17 cellular contexts compared by ENCODE assay signal in the genomic region with DNA sequence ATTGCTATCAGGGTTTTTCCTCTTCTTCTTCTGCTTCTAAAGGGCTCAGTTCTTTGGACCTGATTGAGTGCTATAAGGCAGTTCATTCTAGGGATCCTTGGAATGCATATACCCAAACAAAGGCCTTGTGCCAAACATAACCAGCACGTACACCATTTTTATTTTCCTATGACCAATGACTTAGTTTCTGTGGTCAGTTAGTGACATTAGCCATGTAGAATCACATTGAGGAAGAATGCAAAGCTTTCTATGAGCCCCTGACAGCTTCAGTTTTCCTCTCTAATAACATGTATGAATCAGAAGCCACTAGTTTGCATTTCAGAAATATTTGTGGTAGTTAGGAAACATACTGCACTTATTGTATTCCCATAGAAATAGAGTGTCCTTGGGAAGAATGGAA.
DNase-seq lines count a peak whose midpoint lies in the region; TF ChIP-seq lines count a peak whose summit lies in the region.
"Had no signal": no experiment of that assay in that cellular context is flagged by ENCODE, and none has a peak within 500 bp of the region (broad histone marks: within the 10 kb centered on the region; RNA-seq: fewer than 3 reads in every experiment).

No MANE protein-coding gene starts in this region.

- peaks cover 12% of the 10 kb centered on the region for H3F3A ChIP-seq in SK-N-SH (replicated peaks; ENCODE audit: insufficient read depth)

- H3K36me3 ChIP-seq in SK-N-SH (replicated peaks in 1 of 2; ENCODE audit: control insufficient read depth in 1 of 2, insufficient read depth in 2 of 2, low read length in 1 of 2), result no peaks in the 10 kb centered on the region
- no peaks in the 10 kb centered on the region for H3K36me3 ChIP-seq in mesendoderm (ENCODE audit: control insufficient read depth, insufficient read depth, low read length)

- no peak for TF ChIP-seq CTCF in SK-N-SH (IDR thresholded peaks at IDR 0.05)

- no peak overlapping the region for H3K9ac ChIP-seq in SK-N-SH
- no peak overlapping the region for H3K9ac ChIP-seq in mesendoderm (ENCODE audit: low read length)

- no peak overlapping the region for H3K4me3 ChIP-seq in SK-N-SH (ENCODE audit: low read depth in 2 of 2, low read length in 1 of 2)
- no peak overlapping the region for H3K4me3 ChIP-seq in mesendoderm (ENCODE audit: low read length)

- H2BK120ac ChIP-seq in mesendoderm (ENCODE audit: low read depth, low read length), result no peak overlapping the region

- no peak overlapping the region for H3K18ac ChIP-seq in mesendoderm (ENCODE audit: low read length)

- no peaks in the 10 kb centered on the region for H3K9me2 ChIP-seq in SK-N-SH

- H3K27me3 ChIP-seq in SK-N-SH (ENCODE audit: insufficient read depth), result peaks cover 4% of the 10 kb centered on the region; the same call in 1 of the 2 replicates
- no peaks in the 10 kb centered on the region for H3K27me3 ChIP-seq in mesendoderm (ENCODE audit: insufficient read depth, low read length, poor library complexity)

- peak overlapping the region in 1 of 2 experiments; percentile 46; a peak in 2 of 4 replicates for H3K27ac ChIP-seq in SK-N-SH (ENCODE audit: low read depth in 2 of 2, low read length in 1 of 2)
- H3K27ac ChIP-seq in mesendoderm (ENCODE audit: low read depth, low read length), result no peak overlapping the region

- H2BK5ac ChIP-seq in mesendoderm (ENCODE audit: low read length), result no peak overlapping the region

- no peaks in the 10 kb centered on the region for H3K9me3 ChIP-seq in SK-N-SH

- no peak overlapping the region for H3K23ac ChIP-seq in mesendoderm (ENCODE audit: low read length)

- no peak overlapping the region for H4K5ac ChIP-seq in mesendoderm (ENCODE audit: low read length)

- peak in 1 of 2 experiments; percentile 72; a peak in 1 of 4 replicates for TF ChIP-seq EP300 in SK-N-SH (IDR thresholded peaks at IDR 0.05; ENCODE audit: borderline replicate concordance in 1 of 2, low read depth in 1 of 2, low read length in 1 of 2)

- CTCF ChIA-PET in SK-N-SH (lab: Yijun Ruan, JAX), result interaction anchor here (2.3 kb wide), 1 partner anchor 69 kb away, joined by 7 read pairs; no protein-coding TSS in a partner anchor

- H3K79me2 ChIP-seq in SK-N-SH (ENCODE audit: insufficient read depth) (no peaks in the 10 kb centered on the region), mesendoderm (ENCODE audit: control insufficient read depth, insufficient read depth, low read length) (no peaks in the 10 kb centered on the region)

- no peaks in the 10 kb centered on the region for H4K20me1 ChIP-seq in SK-N-SH (ENCODE audit: insufficient read depth)

- TF ChIP-seq RAD21 in SK-N-SH (IDR thresholded peaks at IDR 0.05; ENCODE audit: low read length), result no peak

- WGBS in SK-N-SH (ENCODE audit: low lambda C conversion rate), result 17% methylated on average over 1 of the region's 1 CpG
- no CpG with 5 or more reads among the region's 1 CpG for WGBS in mesendoderm (ENCODE audit: extremely low coverage, insufficient coverage, low lambda C conversion rate)

- POLR2A ChIA-PET in SK-N-SH (lab: Yijun Ruan, JAX), result no interaction called here

- H2BK15ac ChIP-seq in mesendoderm (replicated peaks; ENCODE audit: low read depth), result no peak overlapping the region

- H3K4ac ChIP-seq in mesendoderm (ENCODE audit: low read depth, low read length), result no peak overlapping the region

- no peak overlapping the region for H2AK5ac ChIP-seq in mesendoderm (ENCODE audit: low read length)

- no peak overlapping the region for H2AFZ ChIP-seq in SK-N-SH (ENCODE audit: low read depth)

- DNase-seq in GM03348 (ENCODE audit: low spot score) (peak; percentile 64), SK-N-SH (no peak), fibroblast of peridontal ligament (ENCODE audit: extremely low read depth) (peak; percentile 89), smooth muscle cell of the brain vasculature (ENCODE audit: low read depth, low spot score) (peak; percentile 6), NCI-H1436 (lab: John Stamatoyannopoulos, UW) (no peak), mesendoderm (no peak)
- DNase-seq in stimulated activated CD4-positive, alpha-beta T cell treated with anti-CD3 and anti-CD28 coated beads, Interleukin-1b, Interleukin-23, amount 100 ng/mL, for 48 hours, result no peak
- DNase-seq: activated naive CD8-positive, alpha-beta T cell treated with anti-CD3 and anti-CD28 coated beads, Interleukin-2, amount 50 U/mL, for 24 hours; CD8-positive, alpha-beta memory T cell; GF-D8; H7; head of caudate nucleus; left colon; MM.1S; right cardiac atrium; stimulated activated naive CD8-positive, alpha-beta T cell treated with anti-CD3 and anti-CD28 coated beads, Interleukin-15, Interleukin-2, amounts not matched to agents 100 U/mL and 50 U/mL, for 24 hours; SW 1271 had no signal

- H3K4me1 ChIP-seq in SK-N-SH (ENCODE audit: control insufficient read depth in 1 of 2, insufficient read depth in 2 of 2, low read depth in 1 of 2, low read length in 1 of 2), result 0 out of 4 replicates have a peak, but pooled peaks cover 0 to 4% of the 10 kb centered on the region in 2 experiments
- H3K4me1 ChIP-seq in mesendoderm (ENCODE audit: control insufficient read depth, low read depth, low read length), result no peaks in the 10 kb centered on the region

- H3K56ac ChIP-seq in mesendoderm (ENCODE audit: low read length), result no peak overlapping the region

- H4K8ac ChIP-seq in mesendoderm (ENCODE audit: low read depth, low read length), result no peak overlapping the region

- H3K79me1 ChIP-seq in mesendoderm (ENCODE audit: low read length), result no peaks in the 10 kb centered on the region

- H3K4me2 ChIP-seq in SK-N-SH (peak overlapping the region; percentile 30; the same call in 1 of the 2 replicates), mesendoderm (ENCODE audit: low read length) (no peak overlapping the region)

TF ChIP-seq in SK-N-SH, 30 proteins besides CTCF, POLR2A, EP300 and RAD21:
- TF ChIP-seq RXRA (IDR thresholded peaks at IDR 0.05; ENCODE audit: borderline replicate concordance, low read depth), result peak; percentile 48; the same call in 1 of the 2 replicates
- TF ChIP-seq EZH2phosphoT487 (IDR thresholded peaks at IDR 0.05; ENCODE audit: borderline replicate concordance, low read depth), result no peak
- 0 out of 2 replicates have a peak, but pooled peaks have one; percentile 13 for TF ChIP-seq ELF1 (IDR thresholded peaks at IDR 0.05)
- no peak for TF ChIP-seq MXI1 (IDR thresholded peaks at IDR 0.05; ENCODE audit: low read depth, low read length)
- TF ChIP-seq POLR2AphosphoS5 (IDR thresholded peaks at IDR 0.05; ENCODE audit: low read depth, low read length), result peak; percentile 54; the same call in 1 of the 2 replicates
- no peak for TF ChIP-seq MAX (IDR thresholded peaks at IDR 0.05; ENCODE audit: low read depth)
- TF ChIP-seq TCF12 (IDR thresholded peaks at IDR 0.05), result peak; percentile 89
- TF ChIP-seq SIN3A (IDR thresholded peaks at IDR 0.05; ENCODE audit: borderline replicate concordance, low read depth, low read length), result no peak
- TF ChIP-seq FOSL2 (IDR thresholded peaks at IDR 0.05; ENCODE audit: borderline replicate concordance, low read depth), result peak; percentile 78
- TF ChIP-seq PBX3 (IDR thresholded peaks at IDR 0.05), result peak; percentile 85
- no peak for TF ChIP-seq TAF1 (IDR thresholded peaks at IDR 0.05; ENCODE audit: borderline replicate concordance, low read depth, low read length)
- TF ChIP-seq NFIC (IDR thresholded peaks at IDR 0.05; ENCODE audit: borderline replicate concordance), result peak; percentile 87
- TF ChIP-seq TEAD4 (IDR thresholded peaks at IDR 0.05; ENCODE audit: borderline replicate concordance, insufficient read depth), result peak; percentile 96
- TF ChIP-seq ZBTB33 (IDR thresholded peaks at IDR 0.05; ENCODE audit: borderline replicate concordance, low read depth), result 0 out of 2 replicates have a peak, but pooled peaks have one; percentile 49
- TF ChIP-seq JUND (IDR thresholded peaks at IDR 0.05), result peak; percentile 66
- 0 out of 2 replicates have a peak, but pooled peaks have one; percentile 53 for TF ChIP-seq YY1 (IDR thresholded peaks at IDR 0.05; ENCODE audit: low read depth)
- no peak; the same call in 1 of the 2 replicates for TF ChIP-seq MEF2A (IDR thresholded peaks at IDR 0.05; ENCODE audit: borderline replicate concordance, low read depth)

Comparison
In these comparisons a context has a peak if more than half of its experiments do, and no peak if none do; other contexts are left out.
1. DNase-seq: peak in GM03348 (single experiment), fibroblast of peridontal ligament (single experiment) and smooth muscle cell of the brain vasculature (single experiment); none in SK-N-SH (single experiment), NCI-H1436 (single experiment), mesendoderm (single experiment) and stimulated activated CD4-positive, alpha-beta T cell treated with anti-CD3 and anti-CD28 coated beads, Interleukin-1b, Interleukin-23, amount 100 ng/mL, for 48 hours (single experiment).